Comparison of ENCODE assay signal across 14 cellular contexts in genomic region chr4:8202108-8202507, GRCh38. TPM values are rescaled to one million over a fixed set of nuclear protein-coding genes. Genes with fewer than 3 reads are reported as not detected.
DNase-seq lines count a peak whose midpoint lies in the region; ATAC-seq and TF ChIP-seq lines count a peak whose summit lies in the region.
"Had no signal": no experiment of that assay in that cellular context is flagged by ENCODE, and none has a peak within 500 bp of the region (broad histone marks: within the 10 kb centered on the region; RNA-seq: fewer than 3 reads in every experiment).

No MANE protein-coding gene starts in this region.

- no peaks in the 10 kb centered on the region for H3K27me3 Mint-ChIP-seq in CD4-positive, alpha-beta memory T cell
- peaks cover 8% of the 10 kb centered on the region for H3K27me3 Mint-ChIP-seq in neural progenitor cell (ENCODE audit: insufficient read depth, low read depth)
- H3K27me3 Mint-ChIP-seq: activated naive CD8-positive, alpha-beta T cell treated with anti-CD3 and anti-CD28 coated beads, Interleukin-2, amount 10 ng/mL, durations not matched to agents 7 days and 5 days had no signal

- peak overlapping the region in 4 of 8 donors; percentile 8 to 97 (median 96) for H3K4me3 Mint-ChIP-seq in CD4-positive, alpha-beta memory T cell
- H3K4me3 Mint-ChIP-seq in neural progenitor cell, result no peak overlapping the region

- no peak for DNase-seq in CD4-positive, alpha-beta memory T cell
- no peak for DNase-seq in effector memory CD4-positive, alpha-beta T cell
- DNase-seq in sciatic nerve (ENCODE audit: low spot score), result no peak
- DNase-seq in SHP77 treated with DMSO at 0.1 percent for 48 hours (lab: John Stamatoyannopoulos, UW), result no peak
- no peak for DNase-seq in neural progenitor cell (ENCODE audit: low spot score)
- DNase-seq: NCI-H1930, T1000 had no signal

- H3K27ac ChIP-seq in CD4-positive, alpha-beta memory T cell (ENCODE audit: low read depth, low read length), result peak overlapping the region; percentile 84
- no peak overlapping the region for H3K27ac ChIP-seq in effector memory CD4-positive, alpha-beta T cell (ENCODE audit: insufficient read depth, low read length, poor library complexity, severe bottlenecking)
- H3K27ac ChIP-seq in skin epidermis (peak overlapping the region in 7 of 21 experiments; percentile 22 to 96 (median 81)), neural progenitor cell (no peak overlapping the region)
- H3K27ac ChIP-seq: esophagus muscularis mucosa, vagina had no signal

- peaks cover 59% of the 10 kb centered on the region for H3K4me1 ChIP-seq in CD4-positive, alpha-beta memory T cell (ENCODE audit: insufficient read depth, low read length)
- H3K4me1 ChIP-seq in Loucy (ENCODE audit: insufficient read depth, low read length, poor library complexity, severe bottlenecking), result peaks cover 79% of the 10 kb centered on the region
- H3K4me1 ChIP-seq in effector memory CD4-positive, alpha-beta T cell (ENCODE audit: control insufficient read depth, insufficient read depth, low read length, poor library complexity, severe bottlenecking), result peaks cover 44% of the 10 kb centered on the region
- H3K4me1 ChIP-seq in neural progenitor cell, result no peaks in the 10 kb centered on the region

- peaks cover 27 to 62% (median 45%) of the 10 kb centered on the region in 4 donors for H3K4me1 Mint-ChIP-seq in CD4-positive, alpha-beta memory T cell
- H3K4me1 Mint-ChIP-seq in neural progenitor cell, result peaks cover 21% of the 10 kb centered on the region

- H2AFZ ChIP-seq in Loucy (ENCODE audit: low read length) (no peak overlapping the region), neural progenitor cell (replicated peaks) (no peak overlapping the region)

- TF ChIP-seq CTCF in Loucy (conservative IDR thresholded peaks at IDR 0.05; ENCODE audit: low read length) (no peak), neural progenitor cell (IDR thresholded peaks at IDR 0.05) (no peak)

- peaks cover 75% of the 10 kb centered on the region for H3K79me2 ChIP-seq in Loucy (ENCODE audit: insufficient read depth, low read length)
- H3K79me2 ChIP-seq in neural progenitor cell (ENCODE audit: low read depth), result no peaks in the 10 kb centered on the region

- H3K9me2 ChIP-seq in Loucy (replicated peaks; ENCODE audit: low read depth, low read length), result no peaks in the 10 kb centered on the region

- no peaks in the 10 kb centered on the region for H3K9me3 Mint-ChIP-seq in CD4-positive, alpha-beta memory T cell
- no peaks in the 10 kb centered on the region for H3K9me3 Mint-ChIP-seq in neural progenitor cell
- H3K9me3 Mint-ChIP-seq: activated naive CD8-positive, alpha-beta T cell treated with anti-CD3 and anti-CD28 coated beads, Interleukin-2, amount 10 ng/mL, durations not matched to agents 7 days and 5 days had no signal

- H3F3A ChIP-seq in Loucy (ENCODE audit: low read depth), result no peaks in the 10 kb centered on the region
- H3F3A ChIP-seq in neural progenitor cell (ENCODE audit: low read depth), result no peaks in the 10 kb centered on the region

- no peaks in the 10 kb centered on the region for H3K27me3 ChIP-seq in CD4-positive, alpha-beta memory T cell (ENCODE audit: insufficient read depth, low read length)
- H3K27me3 ChIP-seq in Loucy (ENCODE audit: insufficient read depth, low read length, poor library complexity, severe bottlenecking), result no peaks in the 10 kb centered on the region
- no peaks in the 10 kb centered on the region for H3K27me3 ChIP-seq in effector memory CD4-positive, alpha-beta T cell (replicated peaks; ENCODE audit: control insufficient read depth, insufficient read depth, low read length, poor library complexity, severe bottlenecking)
- H3K27me3 ChIP-seq in neural progenitor cell, result no peaks in the 10 kb centered on the region
- H3K27me3 ChIP-seq: esophagus muscularis mucosa, vagina had no signal

- H3K36me3 Mint-ChIP-seq in CD4-positive, alpha-beta memory T cell, result peaks cover 5 to 7% of the 10 kb centered on the region in 2 donors
- H3K36me3 Mint-ChIP-seq in neural progenitor cell, result no peaks in the 10 kb centered on the region
- H3K36me3 Mint-ChIP-seq: activated naive CD8-positive, alpha-beta T cell treated with anti-CD3 and anti-CD28 coated beads, Interleukin-2, amount 10 ng/mL, durations not matched to agents 7 days and 5 days had no signal

- CTCF ChIA-PET in CD4-positive, alpha-beta memory T cell (lab: Charles Lee; ENCODE audit: partially characterized antibody), result interaction anchor here (1.0 to 1.4 kb wide), 3 partner anchors 26 to 40 kb away, joined by 3 to 8 read pairs (median 3); no protein-coding TSS in a partner anchor

- no peak overlapping the region for H3K4me3 ChIP-seq in CD4-positive, alpha-beta memory T cell (ENCODE audit: low read length in 2 of 2)
- H3K4me3 ChIP-seq in Loucy (ENCODE audit: low read length, poor library complexity, severe bottlenecking) (peak overlapping the region; percentile 88), skin epidermis (peak overlapping the region in 4 of 7 experiments; percentile 3 to 53 (median 48)), neural progenitor cell (no peak overlapping the region)
- peak overlapping the region; percentile 86 for H3K4me3 ChIP-seq in effector memory CD4-positive, alpha-beta T cell (ENCODE audit: insufficient read depth, low read depth, low read length, poor library complexity, severe bottlenecking)
- H3K4me3 ChIP-seq: K562 had no signal

- no peaks in the 10 kb centered on the region for H3K9me3 ChIP-seq in CD4-positive, alpha-beta memory T cell (ENCODE audit: control insufficient read depth in 1 of 2, low read length in 2 of 2)
- H3K9me3 ChIP-seq in Loucy (ENCODE audit: insufficient read depth, low read depth, low read length) (no peaks in the 10 kb centered on the region), neural progenitor cell (ENCODE audit: low read depth) (no peaks in the 10 kb centered on the region)
- H3K9me3 ChIP-seq in effector memory CD4-positive, alpha-beta T cell (ENCODE audit: control insufficient read depth, low read length), result no peaks in the 10 kb centered on the region
- H3K9me3 ChIP-seq: esophagus muscularis mucosa, vagina had no signal

- H4K20me1 ChIP-seq in Loucy (ENCODE audit: insufficient read depth, low read length, poor library complexity, severe bottlenecking) (peaks cover 9% of the 10 kb centered on the region), neural progenitor cell (ENCODE audit: low read depth) (no peaks in the 10 kb centered on the region)

- peak overlapping the region; percentile 92 for H3K9ac ChIP-seq in Loucy (ENCODE audit: low read depth, low read length, poor library complexity, severe bottlenecking)
- H3K9ac ChIP-seq in neural progenitor cell, result no peak overlapping the region

- POLR2A ChIA-PET in CD4-positive, alpha-beta memory T cell (lab: Charles Lee; ENCODE audit: partially characterized antibody), result interaction anchor here (1.7 to 4.2 kb wide), 2 partner anchors 26 to 43 kb away, joined by 8 to 25 read pairs; partner anchors contain the start of gene ABLIM2

- no peak for ATAC-seq in sciatic nerve
- no peak for ATAC-seq in GM18867 (IDR thresholded peaks at IDR 0.05; ENCODE audit: unreplicated experiment)
- ATAC-seq: K562 had no signal

- H3K27ac Mint-ChIP-seq in CD4-positive, alpha-beta memory T cell, result peak overlapping the region in 5 of 7 donors; percentile 65 to 98 (median 98)
- no peak overlapping the region for H3K27ac Mint-ChIP-seq in neural progenitor cell
- H3K27ac Mint-ChIP-seq: activated naive CD8-positive, alpha-beta T cell treated with anti-CD3 and anti-CD28 coated beads, Interleukin-2, amount 10 ng/mL, durations not matched to agents 7 days and 5 days had no signal

- intact Hi-C loops in CD4-positive, alpha-beta memory T cell (cut with micrococcal nuclease), result no loop called here
- intact Hi-C loops in sciatic nerve (cut with DNase I), result no loop called here

- H3K36me3 ChIP-seq in CD4-positive, alpha-beta memory T cell (ENCODE audit: insufficient read depth, low read length), result no peaks in the 10 kb centered on the region
- H3K36me3 ChIP-seq in Loucy (ENCODE audit: insufficient read depth, low read length) (no peaks in the 10 kb centered on the region), neural progenitor cell (no peaks in the 10 kb centered on the region)
- no peaks in the 10 kb centered on the region for H3K36me3 ChIP-seq in effector memory CD4-positive, alpha-beta T cell (ENCODE audit: control insufficient read depth, insufficient read depth, low read length)
- H3K36me3 ChIP-seq: vagina had no signal

- peak overlapping the region; percentile 98 for H3K4me2 ChIP-seq in Loucy (ENCODE audit: low read depth, low read length, poor library complexity, severe bottlenecking)
- no peak overlapping the region for H3K4me2 ChIP-seq in neural progenitor cell

RNA-seq across cellular contexts. Expression of gene SH3TC1, which starts 3.0 kb away (rescaled TPM):
- 10 to 100 TPM; 37.1 to 41.3 TPM for total RNA-seq in CD4-positive, alpha-beta memory T cell
- polyA plus RNA-seq in CD4-positive, alpha-beta memory T cell, result 10 to 100 TPM in 1 of 2 donors, 1 to 10 TPM in 1; 7.9 to 14.3 TPM
- total RNA-seq in sciatic nerve (52.2 TPM), neural progenitor cell (ENCODE audit: low replicate concordance) (0.22 and 0.25 TPM in 2 replicates)

RNA-seq across cellular contexts. Expression of gene ABLIM2, which starts 43.5 kb away (rescaled TPM):
- 1 to 10 TPM; 6.2 to 7.9 TPM for total RNA-seq in CD4-positive, alpha-beta memory T cell
- 1 to 10 TPM in 1 of 2 donors, under 1 TPM in 1; 0.44 to 1.3 TPM for polyA plus RNA-seq in CD4-positive, alpha-beta memory T cell
- total RNA-seq in sciatic nerve, result 44.4 TPM
- total RNA-seq in neural progenitor cell (ENCODE audit: low replicate concordance), result 0.24 and 1.2 TPM in 2 replicates
- total RNA-seq: K562 had no signal
- polyA plus RNA-seq: K562 had no signal

Comparison
In these comparisons a context has a peak if more than half of its experiments do, and no peak if none do; other contexts are left out.
1. H3K4me3 ChIP-seq: peak in Loucy (single experiment), effector memory CD4-positive, alpha-beta T cell (single experiment) and skin epidermis (4 of 7); none in CD4-positive, alpha-beta memory T cell (0 of 2) and neural progenitor cell (single experiment).
2. RNA of gene SH3TC1, which starts 3.0 kb away (total RNA-seq): 52.2 TPM in sciatic nerve (single experiment) and 37.1 to 41.3 TPM in CD4-positive, alpha-beta memory T cell; 0.22 to 0.25 TPM in neural progenitor cell; every median in the first group is over 10 times any median in the second.